Comparison of ENCODE assay signal across 39 cellular contexts in the genomic region with DNA sequence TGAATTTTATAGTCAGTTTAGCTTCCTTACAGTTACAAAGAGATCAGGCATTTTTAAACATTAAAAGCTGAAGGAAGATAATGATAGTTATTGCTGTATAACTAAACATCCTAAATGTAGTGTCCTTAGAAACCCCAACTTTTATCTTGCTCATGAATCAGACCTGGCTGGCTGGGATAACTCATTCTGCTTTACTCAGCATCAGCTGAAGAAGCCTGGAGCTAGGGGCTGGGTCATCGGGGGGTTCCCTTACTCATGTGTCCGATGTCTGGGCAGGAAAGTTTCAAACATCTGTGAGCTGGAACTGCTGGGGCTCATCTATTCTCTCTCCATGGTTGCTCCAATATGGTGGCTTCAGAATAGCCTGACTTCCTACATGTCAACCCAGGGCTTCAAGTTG.
"Had no signal": no experiment of that assay in that cellular context is flagged by ENCODE, and none has a peak within 500 bp of the region (broad histone marks: within the 10 kb centered on the region; RNA-seq: fewer than 3 reads in every experiment).

No MANE protein-coding gene starts in this region.

- H3K4me1 Mint-ChIP-seq: activated naive CD4-positive, alpha-beta T cell treated with anti-CD3 and anti-CD28 coated beads, Interleukin-2, amount 10 ng/mL, durations not matched to agents 7 days and 5 days; activated naive CD4-positive, alpha-beta T cell treated with anti-CD3 and anti-CD28 coated beads, Interleukin-2, amount 50 U/mL, for 24 hours; activated naive CD8-positive, alpha-beta T cell treated with anti-CD3 and anti-CD28 coated beads for 36 hours; activated naive CD8-positive, alpha-beta T cell treated with anti-CD3 and anti-CD28 coated beads, Interleukin-2, amount 10 ng/mL, durations not matched to agents 7 days and 5 days; activated naive CD8-positive, alpha-beta T cell treated with anti-CD3 and anti-CD28 coated beads, Interleukin-2, amount 50 U/mL, for 24 hours; activated T-helper 17 cell treated with anti-CD3 and anti-CD28 coated beads, Interleukin-2, amount 50 U/mL, for 72 hours; brain; central memory CD8-positive, alpha-beta T cell had no signal

- H3K4me3 Mint-ChIP-seq: activated naive CD4-positive, alpha-beta T cell treated with anti-CD3 and anti-CD28 coated beads for 36 hours; activated naive CD4-positive, alpha-beta T cell treated with anti-CD3 and anti-CD28 coated beads, Interleukin-2, amount 10 ng/mL, durations not matched to agents 7 days and 5 days; activated naive CD4-positive, alpha-beta T cell treated with anti-CD3 and anti-CD28 coated beads, Interleukin-2, amount 50 U/mL, for 24 hours; activated naive CD8-positive, alpha-beta T cell; activated naive CD8-positive, alpha-beta T cell treated with anti-CD3 and anti-CD28 coated beads for 36 hours; activated naive CD8-positive, alpha-beta T cell treated with anti-CD3 and anti-CD28 coated beads, Interleukin-2, amount 10 ng/mL, durations not matched to agents 7 days and 5 days; activated naive CD8-positive, alpha-beta T cell treated with anti-CD3 and anti-CD28 coated beads, Interleukin-2, amount 50 U/mL, for 24 hours; activated T-cell treated with anti-CD3 and anti-CD28 coated beads, Interleukin-2, amount 50 U/mL, for 24 hours; activated T-cell treated with anti-CD3 and anti-CD28 coated beads, Interleukin-2, amount 50 U/mL, for 4 hours; activated T-cell treated with anti-CD3 and anti-CD28 coated beads, Interleukin-2, amount 50 U/mL, for 72 hours; activated T-helper 1 cell treated with anti-CD3 and anti-CD28 coated beads, Interleukin-12 subunit alpha, Interleukin-12 subunit beta, Interleukin-2, Interleukin-4 antibody, amounts not matched to agents 30 ng/mL and 10 ng/mL and 1 ng/mL, durations not matched to agents 14 hours and 24 hours and 36 hours; activated T-helper 17 cell treated with anti-CD3 and anti-CD28 coated beads, Interleukin-2, amount 50 U/mL, for 72 hours; brain; central memory CD8-positive, alpha-beta T cell had no signal

- H3K36me3 ChIP-seq: adrenal gland, ascending aorta, brain microvascular endothelial cell, breast epithelium, cardiac muscle cell had no signal

- H3K9me3 ChIP-seq: adrenal gland, body of pancreas had no signal

- H3K4me3 ChIP-seq: adrenal gland, ascending aorta, body of pancreas, breast epithelium, cardiac muscle cell had no signal

- FAIRE-seq: astrocyte, bronchial epithelial cell had no signal

- H3K27ac ChIP-seq: adrenal gland, ascending aorta, body of pancreas, brain microvascular endothelial cell, breast epithelium, cardiac muscle cell had no signal

- ATAC-seq: activated naive CD4-positive, alpha-beta T cell treated with anti-CD3 and anti-CD28 coated beads, Interleukin-2, amount 50 U/mL, for 72 hours; activated naive CD8-positive, alpha-beta T cell treated with anti-CD3 and anti-CD28 coated beads, Interleukin-2, amount 50 U/mL, for 24 hours; activated T-cell treated with anti-CD3 and anti-CD28 coated beads, Interleukin-2, amount 50 U/mL, for 4 hours; activated T-cell treated with anti-CD3 and anti-CD28 coated beads, Interleukin-2, amount 50 U/mL, for 72 hours; activated T-helper 17 cell treated with anti-CD3 and anti-CD28 coated beads, Interleukin-2, amount 50 U/mL, for 72 hours; body of pancreas had no signal

- H3K27me3 ChIP-seq: adrenal gland, ascending aorta, body of pancreas, brain microvascular endothelial cell, breast epithelium, cardiac muscle cell had no signal

- DNase-seq: activated effector memory CD4-positive, alpha-beta T cell treated with anti-CD3 and anti-CD28 coated beads, Interleukin-2, amount 50 U/mL, for 16 hours; activated effector memory CD4-positive, alpha-beta T cell treated with Interleukin-2 at 50 U/mL for 16 hours; activated gamma-delta T cell; activated gamma-delta T cell treated with Interleukin-2 at 50 U/mL for 16 hours; activated naive CD4-positive, alpha-beta T cell; activated naive CD4-positive, alpha-beta T cell treated with anti-CD3 and anti-CD28 coated beads for 36 hours; activated naive CD4-positive, alpha-beta T cell treated with anti-CD3 and anti-CD28 coated beads, Interleukin-2, amount 10 ng/mL, durations not matched to agents 7 days and 5 days; activated naive CD4-positive, alpha-beta T cell treated with anti-CD3 and anti-CD28 coated beads, Interleukin-2, amount 50 U/mL, for 16 hours; activated naive CD4-positive, alpha-beta T cell treated with Interleukin-2 at 50 U/mL for 16 hours; activated naive CD8-positive, alpha-beta T cell treated with anti-CD3 and anti-CD28 coated beads for 36 hours; activated naive CD8-positive, alpha-beta T cell treated with anti-CD3 and anti-CD28 coated beads, Interleukin-2, amount 10 ng/mL, durations not matched to agents 7 days and 5 days; activated naive CD8-positive, alpha-beta T cell treated with anti-CD3 and anti-CD28 coated beads, Interleukin-2, amount 50 U/mL, for 24 hours; activated T-cell treated with anti-CD3 and anti-CD28 coated beads, Interleukin-2, amount 50 U/mL, for 24 hours; activated T-cell treated with anti-CD3 and anti-CD28 coated beads, Interleukin-2, amount 50 U/mL, for 4 hours; activated T-cell treated with anti-CD3 and anti-CD28 coated beads, Interleukin-2, amount 50 U/mL, for 48 hours; activated T-cell treated with anti-CD3 and anti-CD28 coated beads, Interleukin-2, amount 50 U/mL, for 72 hours; adrenal gland; amniotic stem cell; amygdala; anterior cingulate cortex; aorta; body of pancreas; brain microvascular endothelial cell; caudate nucleus; central memory CD4-positive, alpha-beta T cell; cerebellar nuclear complex had no signal

- H3K27me3 Mint-ChIP-seq: activated naive CD4-positive, alpha-beta T cell treated with anti-CD3 and anti-CD28 coated beads, Interleukin-2, amount 10 ng/mL, durations not matched to agents 7 days and 5 days; activated naive CD4-positive, alpha-beta T cell treated with anti-CD3 and anti-CD28 coated beads, Interleukin-2, amount 50 U/mL, for 24 hours; activated naive CD8-positive, alpha-beta T cell; activated naive CD8-positive, alpha-beta T cell treated with anti-CD3 and anti-CD28 coated beads for 36 hours; activated naive CD8-positive, alpha-beta T cell treated with anti-CD3 and anti-CD28 coated beads, Interleukin-2, amount 10 ng/mL, durations not matched to agents 7 days and 5 days; activated naive CD8-positive, alpha-beta T cell treated with anti-CD3 and anti-CD28 coated beads, Interleukin-2, amount 50 U/mL, for 24 hours; activated T-cell treated with anti-CD3 and anti-CD28 coated beads, Interleukin-2, amount 50 U/mL, for 24 hours; central memory CD8-positive, alpha-beta T cell had no signal

- H3K27ac Mint-ChIP-seq: activated naive CD4-positive, alpha-beta T cell treated with anti-CD3 and anti-CD28 coated beads for 36 hours; activated naive CD4-positive, alpha-beta T cell treated with anti-CD3 and anti-CD28 coated beads, Interleukin-2, amount 10 ng/mL, durations not matched to agents 7 days and 5 days; activated naive CD4-positive, alpha-beta T cell treated with anti-CD3 and anti-CD28 coated beads, Interleukin-2, amount 50 U/mL, for 24 hours; activated naive CD4-positive, alpha-beta T cell treated with anti-CD3 and anti-CD28 coated beads, Interleukin-2, amount 50 U/mL, for 72 hours; activated naive CD8-positive, alpha-beta T cell; activated naive CD8-positive, alpha-beta T cell treated with anti-CD3 and anti-CD28 coated beads for 36 hours; activated naive CD8-positive, alpha-beta T cell treated with anti-CD3 and anti-CD28 coated beads, Interleukin-2, amount 10 ng/mL, durations not matched to agents 7 days and 5 days; activated naive CD8-positive, alpha-beta T cell treated with anti-CD3 and anti-CD28 coated beads, Interleukin-2, amount 50 U/mL, for 24 hours; activated T-cell treated with anti-CD3 and anti-CD28 coated beads, Interleukin-2, amount 50 U/mL, for 24 hours; activated T-cell treated with anti-CD3 and anti-CD28 coated beads, Interleukin-2, amount 50 U/mL, for 72 hours; activated T-helper 1 cell treated with anti-CD3 and anti-CD28 coated beads, Interleukin-12 subunit alpha, Interleukin-12 subunit beta, Interleukin-2, Interleukin-4 antibody, amounts not matched to agents 30 ng/mL and 10 ng/mL and 1 ng/mL, durations not matched to agents 14 hours and 24 hours and 36 hours; activated T-helper 17 cell treated with anti-CD3 and anti-CD28 coated beads, Interleukin-2, amount 50 U/mL, for 72 hours; activated T-helper 2 cell treated with anti-CD3 and anti-CD28 coated beads, Interferon-gamma antibody, Interleukin-2, Interleukin-4, amounts not matched to agents 10 μg/mL and 5 μg/mL and 100 μg/mL, durations not matched to agents 14 hours and 24 hours and 36 hours; brain had no signal

- H3K36me3 Mint-ChIP-seq: activated naive CD4-positive, alpha-beta T cell treated with anti-CD3 and anti-CD28 coated beads, Interleukin-2, amount 10 ng/mL, durations not matched to agents 7 days and 5 days; activated naive CD4-positive, alpha-beta T cell treated with anti-CD3 and anti-CD28 coated beads, Interleukin-2, amount 50 U/mL, for 24 hours; activated naive CD8-positive, alpha-beta T cell; activated naive CD8-positive, alpha-beta T cell treated with anti-CD3 and anti-CD28 coated beads for 36 hours; activated naive CD8-positive, alpha-beta T cell treated with anti-CD3 and anti-CD28 coated beads, Interleukin-2, amount 10 ng/mL, durations not matched to agents 7 days and 5 days; brain had no signal

- H3K9me3 Mint-ChIP-seq: activated naive CD4-positive, alpha-beta T cell treated with anti-CD3 and anti-CD28 coated beads, Interleukin-2, amount 10 ng/mL, durations not matched to agents 7 days and 5 days; activated T-helper 1 cell treated with anti-CD3 and anti-CD28 coated beads, Interleukin-12 subunit alpha, Interleukin-12 subunit beta, Interleukin-2, Interleukin-4 antibody, amounts not matched to agents 30 ng/mL and 10 ng/mL and 1 ng/mL, durations not matched to agents 14 hours and 24 hours and 36 hours had no signal

- H3K4me1 ChIP-seq: adrenal gland, ascending aorta, body of pancreas, breast epithelium had no signal
